2 cellular contexts compared by ENCODE assay signal in the genomic region with DNA sequence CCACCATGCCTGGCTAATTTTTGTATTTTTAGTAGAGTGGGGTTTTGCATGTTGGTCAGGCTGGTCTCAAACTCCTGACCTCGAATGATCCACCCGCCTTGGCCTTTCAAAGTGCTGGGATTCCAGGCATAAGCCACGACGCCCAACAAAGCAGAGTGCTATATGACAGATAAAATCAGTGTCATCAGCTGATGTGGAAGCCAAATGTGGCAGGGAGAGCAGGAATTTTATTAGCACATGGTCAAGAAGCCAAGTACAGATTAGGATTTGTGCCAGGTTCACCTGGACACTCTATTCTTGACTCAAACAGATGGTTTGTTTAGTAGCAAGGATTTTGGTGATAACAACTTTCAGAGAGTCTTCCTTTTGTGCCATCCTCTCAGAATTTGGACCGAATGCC.
TF ChIP-seq lines count a peak whose summit lies in the region.

No MANE protein-coding gene starts in this region.

TF ChIP-seq in SK-N-SH, 30 proteins besides CTCF, POLR2A, EP300 and RAD21 (continued from another document):
- TF ChIP-seq, protein P1, sequence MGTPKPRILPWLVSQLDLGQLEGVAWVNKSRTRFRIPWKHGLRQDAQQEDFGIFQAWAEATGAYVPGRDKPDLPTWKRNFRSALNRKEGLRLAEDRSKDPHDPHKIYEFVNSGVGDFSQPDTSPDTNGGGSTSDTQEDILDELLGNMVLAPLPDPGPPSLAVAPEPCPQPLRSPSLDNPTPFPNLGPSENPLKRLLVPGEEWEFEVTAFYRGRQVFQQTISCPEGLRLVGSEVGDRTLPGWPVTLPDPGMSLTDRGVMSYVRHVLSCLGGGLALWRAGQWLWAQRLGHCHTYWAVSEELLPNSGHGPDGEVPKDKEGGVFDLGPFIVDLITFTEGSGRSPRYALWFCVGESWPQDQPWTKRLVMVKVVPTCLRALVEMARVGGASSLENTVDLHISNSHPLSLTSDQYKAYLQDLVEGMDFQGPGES (IDR thresholded peaks at IDR 0.05; ENCODE audit: low read depth, low read length) = no peak
- TF ChIP-seq TEAD4 (IDR thresholded peaks at IDR 0.05; ENCODE audit: borderline replicate concordance, insufficient read depth) (no peak), GATA2 (CRISPR knock-in tag; IDR thresholded peaks at IDR 0.05) (no peak), MEF2A (IDR thresholded peaks at IDR 0.05; ENCODE audit: borderline replicate concordance, low read depth) (no peak), CHD2 (IDR thresholded peaks at IDR 0.05; ENCODE audit: low read length, partially characterized antibody) (no peak), SIN3A (IDR thresholded peaks at IDR 0.05; ENCODE audit: borderline replicate concordance, low read depth, low read length) (no peak), JUND (IDR thresholded peaks at IDR 0.05) (no peak), NRF1 (IDR thresholded peaks at IDR 0.05; ENCODE audit: low read depth, low read length) (no peak), RXRA (IDR thresholded peaks at IDR 0.05; ENCODE audit: borderline replicate concordance, low read depth) (no peak), ELF1 (IDR thresholded peaks at IDR 0.05) (no peak), SMC3 (IDR thresholded peaks at IDR 0.05; ENCODE audit: low read depth, low read length) (no peak), TAF1 (IDR thresholded peaks at IDR 0.05; ENCODE audit: borderline replicate concordance, low read depth, low read length) (no peak)
- TF ChIP-seq, protein P2, sequence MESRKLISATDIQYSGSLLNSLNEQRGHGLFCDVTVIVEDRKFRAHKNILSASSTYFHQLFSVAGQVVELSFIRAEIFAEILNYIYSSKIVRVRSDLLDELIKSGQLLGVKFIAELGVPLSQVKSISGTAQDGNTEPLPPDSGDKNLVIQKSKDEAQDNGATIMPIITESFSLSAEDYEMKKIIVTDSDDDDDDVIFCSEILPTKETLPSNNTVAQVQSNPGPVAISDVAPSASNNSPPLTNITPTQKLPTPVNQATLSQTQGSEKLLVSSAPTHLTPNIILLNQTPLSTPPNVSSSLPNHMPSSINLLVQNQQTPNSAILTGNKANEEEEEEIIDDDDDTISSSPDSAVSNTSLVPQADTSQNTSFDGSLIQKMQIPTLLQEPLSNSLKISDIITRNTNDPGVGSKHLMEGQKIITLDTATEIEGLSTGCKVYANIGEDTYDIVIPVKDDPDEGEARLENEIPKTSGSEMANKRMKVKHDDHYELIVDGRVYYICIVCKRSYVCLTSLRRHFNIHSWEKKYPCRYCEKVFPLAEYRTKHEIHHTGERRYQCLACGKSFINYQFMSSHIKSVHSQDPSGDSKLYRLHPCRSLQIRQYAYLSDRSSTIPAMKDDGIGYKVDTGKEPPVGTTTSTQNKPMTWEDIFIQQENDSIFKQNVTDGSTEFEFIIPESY (IDR thresholded peaks at IDR 0.05; ENCODE audit: borderline replicate concordance, low read depth) = no peak
- TF ChIP-seq, protein P3, sequence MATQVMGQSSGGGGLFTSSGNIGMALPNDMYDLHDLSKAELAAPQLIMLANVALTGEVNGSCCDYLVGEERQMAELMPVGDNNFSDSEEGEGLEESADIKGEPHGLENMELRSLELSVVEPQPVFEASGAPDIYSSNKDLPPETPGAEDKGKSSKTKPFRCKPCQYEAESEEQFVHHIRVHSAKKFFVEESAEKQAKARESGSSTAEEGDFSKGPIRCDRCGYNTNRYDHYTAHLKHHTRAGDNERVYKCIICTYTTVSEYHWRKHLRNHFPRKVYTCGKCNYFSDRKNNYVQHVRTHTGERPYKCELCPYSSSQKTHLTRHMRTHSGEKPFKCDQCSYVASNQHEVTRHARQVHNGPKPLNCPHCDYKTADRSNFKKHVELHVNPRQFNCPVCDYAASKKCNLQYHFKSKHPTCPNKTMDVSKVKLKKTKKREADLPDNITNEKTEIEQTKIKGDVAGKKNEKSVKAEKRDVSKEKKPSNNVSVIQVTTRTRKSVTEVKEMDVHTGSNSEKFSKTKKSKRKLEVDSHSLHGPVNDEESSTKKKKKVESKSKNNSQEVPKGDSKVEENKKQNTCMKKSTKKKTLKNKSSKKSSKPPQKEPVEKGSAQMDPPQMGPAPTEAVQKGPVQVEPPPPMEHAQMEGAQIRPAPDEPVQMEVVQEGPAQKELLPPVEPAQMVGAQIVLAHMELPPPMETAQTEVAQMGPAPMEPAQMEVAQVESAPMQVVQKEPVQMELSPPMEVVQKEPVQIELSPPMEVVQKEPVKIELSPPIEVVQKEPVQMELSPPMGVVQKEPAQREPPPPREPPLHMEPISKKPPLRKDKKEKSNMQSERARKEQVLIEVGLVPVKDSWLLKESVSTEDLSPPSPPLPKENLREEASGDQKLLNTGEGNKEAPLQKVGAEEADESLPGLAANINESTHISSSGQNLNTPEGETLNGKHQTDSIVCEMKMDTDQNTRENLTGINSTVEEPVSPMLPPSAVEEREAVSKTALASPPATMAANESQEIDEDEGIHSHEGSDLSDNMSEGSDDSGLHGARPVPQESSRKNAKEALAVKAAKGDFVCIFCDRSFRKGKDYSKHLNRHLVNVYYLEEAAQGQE (IDR thresholded peaks at IDR 0.05; ENCODE audit: low read depth, low read length) = no peak
TF ChIP-seq in SK-N-SH: peak in this region for 0.

TF ChIP-seq in SK-N-SH treated with all-trans-retinoic acid at 6 μM for 48 hours, 23 proteins besides CTCF, POLR2A, EP300 and RAD21 (continued from another document):
- TF ChIP-seq, protein P4, sequence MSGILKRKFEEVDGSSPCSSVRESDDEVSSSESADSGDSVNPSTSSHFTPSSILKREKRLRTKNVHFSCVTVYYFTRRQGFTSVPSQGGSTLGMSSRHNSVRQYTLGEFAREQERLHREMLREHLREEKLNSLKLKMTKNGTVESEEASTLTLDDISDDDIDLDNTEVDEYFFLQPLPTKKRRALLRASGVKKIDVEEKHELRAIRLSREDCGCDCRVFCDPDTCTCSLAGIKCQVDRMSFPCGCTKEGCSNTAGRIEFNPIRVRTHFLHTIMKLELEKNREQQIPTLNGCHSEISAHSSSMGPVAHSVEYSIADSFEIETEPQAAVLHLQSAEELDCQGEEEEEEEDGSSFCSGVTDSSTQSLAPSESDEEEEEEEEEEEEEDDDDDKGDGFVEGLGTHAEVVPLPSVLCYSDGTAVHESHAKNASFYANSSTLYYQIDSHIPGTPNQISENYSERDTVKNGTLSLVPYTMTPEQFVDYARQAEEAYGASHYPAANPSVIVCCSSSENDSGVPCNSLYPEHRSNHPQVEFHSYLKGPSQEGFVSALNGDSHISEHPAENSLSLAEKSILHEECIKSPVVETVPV (CRISPR knock-in tag; IDR thresholded peaks at IDR 0.05) = no peak
- TF ChIP-seq, protein P5, sequence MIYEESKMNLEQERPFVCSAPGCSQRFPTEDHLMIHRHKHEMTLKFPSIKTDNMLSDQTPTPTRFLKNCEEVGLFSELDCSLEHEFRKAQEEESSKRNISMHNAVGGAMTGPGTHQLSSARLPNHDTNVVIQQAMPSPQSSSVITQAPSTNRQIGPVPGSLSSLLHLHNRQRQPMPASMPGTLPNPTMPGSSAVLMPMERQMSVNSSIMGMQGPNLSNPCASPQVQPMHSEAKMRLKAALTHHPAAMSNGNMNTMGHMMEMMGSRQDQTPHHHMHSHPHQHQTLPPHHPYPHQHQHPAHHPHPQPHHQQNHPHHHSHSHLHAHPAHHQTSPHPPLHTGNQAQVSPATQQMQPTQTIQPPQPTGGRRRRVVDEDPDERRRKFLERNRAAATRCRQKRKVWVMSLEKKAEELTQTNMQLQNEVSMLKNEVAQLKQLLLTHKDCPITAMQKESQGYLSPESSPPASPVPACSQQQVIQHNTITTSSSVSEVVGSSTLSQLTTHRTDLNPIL (CRISPR knock-in tag; IDR thresholded peaks at IDR 0.05; ENCODE audit: low read depth) = no peak
- TF ChIP-seq GLIS3 (CRISPR knock-in tag; IDR thresholded peaks at IDR 0.05) (no peak), TOX (CRISPR knock-in tag; IDR thresholded peaks at IDR 0.05; ENCODE audit: borderline replicate concordance) (no peak), CSDC2 (CRISPR knock-in tag; IDR thresholded peaks at IDR 0.05) (no peak), ZNF565 (CRISPR knock-in tag; conservative IDR thresholded peaks at IDR 0.05; ENCODE audit: low read depth) (no peak), TCF4 (CRISPR knock-in tag; IDR thresholded peaks at IDR 0.05; ENCODE audit: borderline replicate concordance) (no peak)
- TF ChIP-seq, protein P6, sequence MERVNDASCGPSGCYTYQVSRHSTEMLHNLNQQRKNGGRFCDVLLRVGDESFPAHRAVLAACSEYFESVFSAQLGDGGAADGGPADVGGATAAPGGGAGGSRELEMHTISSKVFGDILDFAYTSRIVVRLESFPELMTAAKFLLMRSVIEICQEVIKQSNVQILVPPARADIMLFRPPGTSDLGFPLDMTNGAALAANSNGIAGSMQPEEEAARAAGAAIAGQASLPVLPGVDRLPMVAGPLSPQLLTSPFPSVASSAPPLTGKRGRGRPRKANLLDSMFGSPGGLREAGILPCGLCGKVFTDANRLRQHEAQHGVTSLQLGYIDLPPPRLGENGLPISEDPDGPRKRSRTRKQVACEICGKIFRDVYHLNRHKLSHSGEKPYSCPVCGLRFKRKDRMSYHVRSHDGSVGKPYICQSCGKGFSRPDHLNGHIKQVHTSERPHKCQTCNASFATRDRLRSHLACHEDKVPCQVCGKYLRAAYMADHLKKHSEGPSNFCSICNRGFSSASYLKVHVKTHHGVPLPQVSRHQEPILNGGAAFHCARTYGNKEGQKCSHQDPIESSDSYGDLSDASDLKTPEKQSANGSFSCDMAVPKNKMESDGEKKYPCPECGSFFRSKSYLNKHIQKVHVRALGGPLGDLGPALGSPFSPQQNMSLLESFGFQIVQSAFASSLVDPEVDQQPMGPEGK (CRISPR knock-in tag; IDR thresholded peaks at IDR 0.05; ENCODE audit: borderline replicate concordance) = no peak
